15 cellular contexts compared by ENCODE assay signal in genomic region chr13:99766641-99767045, GRCh38.
DNase-seq lines count a peak whose midpoint lies in the region; ATAC-seq, FAIRE-seq and TF ChIP-seq lines count a peak whose summit lies in the region.
"Had no signal": no experiment of that assay in that cellular context is flagged by ENCODE, and none has a peak within 500 bp of the region (broad histone marks: within the 10 kb centered on the region; RNA-seq: fewer than 3 reads in every experiment).

No MANE protein-coding gene starts in this region.

- no peak for FAIRE-seq in D721Med (lab: Jason Lieb, UNC)

- H3F3A ChIP-seq in Loucy (ENCODE audit: low read depth) = no peaks in the 10 kb centered on the region

- H3K36me3 ChIP-seq in Loucy (ENCODE audit: insufficient read depth, low read length) (no peaks in the 10 kb centered on the region), WERI-Rb-1 (no peaks in the 10 kb centered on the region), lower lobe of right lung (no peaks in the 10 kb centered on the region)
- H3K36me3 ChIP-seq: gastrocnemius medialis had no signal

- ATAC-seq in left colon (peak; percentile 43), lower lobe of right lung (no peak), HG03025 (IDR thresholded peaks at IDR 0.05; ENCODE audit: low FRiP score, unreplicated experiment) (no peak), GM19035 (IDR thresholded peaks at IDR 0.05; ENCODE audit: unreplicated experiment) (no peak)
- ATAC-seq: gastrocnemius medialis; stimulated activated naive CD8-positive, alpha-beta T cell treated with anti-CD3 and anti-CD28 coated beads, Interleukin-15, amount 100 ng/mL, for 72 hours had no signal

- H3K9me3 ChIP-seq in Loucy (ENCODE audit: insufficient read depth, low read depth, low read length) = no peaks in the 10 kb centered on the region; the same call in 1 of the 2 replicates
- peaks cover 2% of the 10 kb centered on the region for H3K9me3 ChIP-seq in WERI-Rb-1 (ENCODE audit: severe bottlenecking)
- peaks cover 36% of the 10 kb centered on the region for H3K9me3 ChIP-seq in lower lobe of right lung

- no peak overlapping the region for H2AFZ ChIP-seq in Loucy (ENCODE audit: low read length)
- H2AFZ ChIP-seq: parathyroid adenoma had no signal

- H3K27me3 ChIP-seq in Loucy (ENCODE audit: insufficient read depth, low read length, poor library complexity, severe bottlenecking) (no peaks in the 10 kb centered on the region), WERI-Rb-1 (ENCODE audit: insufficient read depth, low read depth, severe bottlenecking) (no peaks in the 10 kb centered on the region), lower lobe of right lung (ENCODE audit: low read depth) (no peaks in the 10 kb centered on the region)
- H3K27me3 ChIP-seq: gastrocnemius medialis had no signal

- no peak overlapping the region for H3K9ac ChIP-seq in Loucy (ENCODE audit: low read depth, low read length, poor library complexity, severe bottlenecking)
- H3K9ac ChIP-seq: parathyroid adenoma had no signal

- peak; percentile 22 for DNase-seq in ELR (ENCODE audit: low read depth)
- peak; percentile 60 for DNase-seq in WERI-Rb-1
- no peak for DNase-seq in left colon
- DNase-seq in lower lobe of right lung = no peak
- DNase-seq in D721Med (ENCODE audit: insufficient read length, low spot score) = no peak
- DNase-seq: activated naive CD8-positive, alpha-beta T cell treated with anti-CD3 and anti-CD28 coated beads for 36 hours; dermis blood vessel endothelial cell; gastrocnemius medialis; mesenchymal stem cell; stimulated activated CD4-positive, alpha-beta T cell treated with anti-CD3 and anti-CD28 coated beads, Interleukin-2, amount 100 ng/mL, for 24 hours; stimulated activated naive CD8-positive, alpha-beta T cell treated with anti-CD3 and anti-CD28 coated beads, Interleukin-15, amount 100 ng/mL, for 72 hours had no signal

- no peaks in the 10 kb centered on the region for H3K9me2 ChIP-seq in Loucy (replicated peaks; ENCODE audit: low read depth, low read length)

- 0 out of 2 replicates have a peak, but pooled peaks have one; percentile 17 for TF ChIP-seq CTCF in Loucy (conservative IDR thresholded peaks at IDR 0.05; ENCODE audit: low read length)
- peak; percentile 84 for TF ChIP-seq CTCF in WERI-Rb-1 (IDR thresholded peaks at IDR 0.05; ENCODE audit: low read depth, low read length)
- TF ChIP-seq CTCF in lower lobe of right lung (IDR thresholded peaks at IDR 0.05) = no peak
- no peak for TF ChIP-seq CTCF in D721Med (IDR thresholded peaks at IDR 0.05; ENCODE audit: insufficient read depth, missing control alignments)

- H3K27ac ChIP-seq in WERI-Rb-1 (no peak overlapping the region), lower lobe of right lung (no peak overlapping the region)
- H3K27ac ChIP-seq: gastrocnemius medialis, parathyroid adenoma had no signal

- intact Hi-C loops in left colon (cut with DNase I, micrococcal nuclease) = no loop called here
- intact Hi-C loops in lower lobe of right lung (cut with DNase I) = no loop called here

- H4K20me1 ChIP-seq in Loucy (ENCODE audit: insufficient read depth, low read length, poor library complexity, severe bottlenecking) = no peaks in the 10 kb centered on the region

- H3K4me2 ChIP-seq in Loucy (ENCODE audit: low read depth, low read length, poor library complexity, severe bottlenecking) = no peak overlapping the region

- H3K4me3 ChIP-seq in Loucy (ENCODE audit: low read length, poor library complexity, severe bottlenecking) (no peak overlapping the region), WERI-Rb-1 (ENCODE audit: low read depth, low read length) (no peak overlapping the region), lower lobe of right lung (no peak overlapping the region)
- H3K4me3 ChIP-seq: gastrocnemius medialis had no signal

- H3K4me1 ChIP-seq in Loucy (ENCODE audit: insufficient read depth, low read length, poor library complexity, severe bottlenecking) (no peaks in the 10 kb centered on the region), lower lobe of right lung (no peaks in the 10 kb centered on the region)
- H3K4me1 ChIP-seq: gastrocnemius medialis, parathyroid adenoma had no signal

- no peaks in the 10 kb centered on the region for H3K79me2 ChIP-seq in Loucy (ENCODE audit: insufficient read depth, low read length)
- H3K79me2 ChIP-seq: parathyroid adenoma had no signal

Comparison
In these comparisons a context has a peak if more than half of its experiments do, and no peak if none do; other contexts are left out.
1. DNase-seq: peak in ELR (single experiment) and WERI-Rb-1 (single experiment); none in left colon (0 of 2), lower lobe of right lung (single experiment) and D721Med (single experiment).
2. CTCF ChIP-seq: peak in Loucy (single experiment) and WERI-Rb-1 (single experiment); none in lower lobe of right lung (single experiment) and D721Med (single experiment).